8 cellular contexts compared by ENCODE assay signal in the genomic region with DNA sequence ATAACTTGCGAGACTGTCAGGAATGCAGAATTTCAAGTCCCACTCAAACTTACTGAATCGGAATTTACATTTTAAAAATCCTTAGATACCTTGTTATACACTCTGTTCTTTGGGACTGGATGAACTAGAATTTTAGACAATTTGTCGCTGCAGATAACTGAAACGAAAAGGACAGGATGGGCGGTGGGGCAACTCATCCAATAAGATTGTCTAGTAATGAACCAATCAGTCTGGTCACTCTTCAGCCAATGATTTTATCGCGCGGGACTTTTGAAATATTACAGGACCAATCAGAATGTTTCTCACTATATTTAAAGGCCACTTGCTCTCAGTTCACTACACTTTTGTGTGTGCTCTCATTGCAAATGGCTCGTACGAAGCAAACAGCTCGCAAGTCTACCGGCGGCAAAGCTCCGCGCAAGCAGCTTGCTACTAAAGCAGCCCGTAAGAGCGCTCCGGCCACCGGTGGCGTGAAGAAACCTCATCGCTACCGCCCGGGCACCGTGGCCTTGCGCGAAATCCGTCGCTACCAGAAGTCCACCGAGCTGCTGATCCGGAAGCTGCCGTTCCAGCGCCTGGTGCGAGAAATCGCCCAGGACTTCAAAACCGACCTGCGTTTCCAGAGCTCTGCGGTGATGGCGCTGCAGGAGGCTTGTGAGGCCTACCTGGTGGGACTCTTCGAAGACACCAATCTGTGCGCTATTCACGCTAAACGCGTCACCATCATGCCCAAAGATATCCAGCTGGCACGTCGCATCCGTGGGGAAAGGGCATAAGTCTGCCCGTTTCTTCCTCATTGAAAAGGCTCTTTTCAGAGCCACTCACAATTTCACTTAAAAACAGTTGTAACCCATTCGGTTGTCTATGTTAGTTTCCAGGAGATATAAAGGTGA. TPM values are rescaled to one million over a fixed set of nuclear protein-coding genes. Genes with fewer than 3 reads are reported as not detected.
DNase-seq lines count a peak whose midpoint lies in the region; ATAC-seq and TF ChIP-seq lines count a peak whose summit lies in the region.

No MANE protein-coding gene starts in this region.

- no peaks in the 10 kb centered on the region for H4K20me1 ChIP-seq in Karpas-422 (ENCODE audit: insufficient read depth, low read depth, low read length)

- peak overlapping the region; percentile 41 for H3K4me2 ChIP-seq in Karpas-422 (ENCODE audit: low read depth, low read length, poor library complexity, severe bottlenecking)

- DNase-seq in EH (ENCODE audit: low read depth) (peak; percentile 96), Karpas-422 (peak; percentile 60), T1000 (lab: John Stamatoyannopoulos, UW) (peak; percentile 86), body of pancreas (peak; percentile 74 to 94 (median 82)), immature natural killer cell (peak; percentile 90 to 91 (median 90)), spleen (peak; percentile 90), endodermal cell (no peak)

- H3K9me3 Mint-ChIP-seq in immature natural killer cell = no peaks in the 10 kb centered on the region
- peaks cover 17% of the 10 kb centered on the region for H3K9me3 Mint-ChIP-seq in endodermal cell

- H3K4me3 ChIP-seq in Karpas-422 (ENCODE audit: low read length) (peak overlapping the region; percentile 24; the same call in 1 of the 2 replicates), body of pancreas (peak overlapping the region in 1 of 2 donors; percentile 8), spleen (peak overlapping the region; percentile 35 to 69 (median 46)), endodermal cell (ENCODE audit: low read length) (no peak overlapping the region)

- TF ChIP-seq CTCF in body of pancreas (IDR thresholded peaks at IDR 0.05) = peak in 1 of 7 experiments; percentile 3
- TF ChIP-seq CTCF in spleen (IDR thresholded peaks at IDR 0.05 in 8 of 11, conservative IDR thresholded peaks at IDR 0.05 in 3 of 11) = no peak
- TF ChIP-seq CTCF in endodermal cell (conservative IDR thresholded peaks at IDR 0.05) = no peak

- H3K9me2 ChIP-seq in Karpas-422 (replicated peaks; ENCODE audit: insufficient read depth, low read length) = no peaks in the 10 kb centered on the region

- ATAC-seq in GM21717 (IDR thresholded peaks at IDR 0.05; ENCODE audit: unreplicated experiment) = peak; percentile 47
- peak; percentile 72 for ATAC-seq in body of pancreas

- no peaks in the 10 kb centered on the region for H3K79me2 ChIP-seq in Karpas-422 (ENCODE audit: low read length)

- 2 to 5% methylated on average over 14 to 48 of the region's 48 CpGs for WGBS in body of pancreas, 2 donors
- 1 to 2% (median 2%) methylated on average over 45 to 48 of the region's 48 CpGs for WGBS in spleen, 5 donors
- WGBS in endodermal cell (ENCODE audit: insufficient coverage in 1 of 2, insufficient read length in 1 of 2), 2 experiments = 95 to 97% methylated on average over 48 of the region's 48 CpGs

- peaks cover 35 to 38% of the 10 kb centered on the region in 2 donors for H3K4me1 Mint-ChIP-seq in immature natural killer cell
- H3K4me1 Mint-ChIP-seq in endodermal cell = peaks cover 11% of the 10 kb centered on the region

- H3K4me1 ChIP-seq in Karpas-422 (ENCODE audit: low read length) (no peaks in the 10 kb centered on the region), body of pancreas (peaks cover 21% of the 10 kb centered on the region), spleen (peaks cover 6 to 22% (median 17%) of the 10 kb centered on the region in 6 donors), endodermal cell (ENCODE audit: control insufficient read depth, insufficient read depth, low read length) (peaks cover 4% of the 10 kb centered on the region)

- H3K4me3 Mint-ChIP-seq in immature natural killer cell (peak overlapping the region; percentile 87 to 100 (median 93)), endodermal cell (no peak overlapping the region)

- H3K27ac ChIP-seq in Karpas-422 (ENCODE audit: low read length) (no peak overlapping the region), body of pancreas (peak overlapping the region; percentile 91 to 97 (median 94)), spleen (peak overlapping the region; percentile 93 to 98 (median 96)), endodermal cell (ENCODE audit: low read depth, low read length) (no peak overlapping the region)

- H3K27ac Mint-ChIP-seq in immature natural killer cell = peak overlapping the region; percentile 97 to 100 (median 98)
- H3K27ac Mint-ChIP-seq in endodermal cell = no peak overlapping the region

- H3K27me3 Mint-ChIP-seq in immature natural killer cell (ENCODE audit: low read depth in 3 of 3) (peaks cover 17 to 19% (median 18%) of the 10 kb centered on the region in 3 donors), endodermal cell (ENCODE audit: insufficient read depth) (no peaks in the 10 kb centered on the region)

- H3K9me3 ChIP-seq in Karpas-422 (ENCODE audit: low read length) (peaks cover 8% of the 10 kb centered on the region; the same call in 1 of the 2 replicates), body of pancreas (no peaks in the 10 kb centered on the region), spleen (no peaks in the 10 kb centered on the region), endodermal cell (ENCODE audit: control insufficient read depth, low read length) (peaks cover 7% of the 10 kb centered on the region)

- H3K27me3 ChIP-seq in Karpas-422 (ENCODE audit: low read length) = peaks cover 7% of the 10 kb centered on the region; the same call in 1 of the 2 replicates
- no peaks in the 10 kb centered on the region for H3K27me3 ChIP-seq in body of pancreas
- no peaks in the 10 kb centered on the region for H3K27me3 ChIP-seq in spleen (replicated peaks in 1 of 7)
- no peaks in the 10 kb centered on the region for H3K27me3 ChIP-seq in endodermal cell (ENCODE audit: control insufficient read depth, insufficient read depth, low read length, poor library complexity, severe bottlenecking)

- TF ChIP-seq POLR2A in body of pancreas (IDR thresholded peaks at IDR 0.05) = peak; percentile 11 to 90 (median 79)
- peak; percentile 43 to 83 (median 80) for TF ChIP-seq POLR2A in spleen (IDR thresholded peaks at IDR 0.05)

- H2AFZ ChIP-seq in Karpas-422 (ENCODE audit: low read length) = peak overlapping the region; percentile 62; the same call in 1 of the 2 replicates

- H3K36me3 ChIP-seq in Karpas-422 (ENCODE audit: insufficient read depth, low read length) = no peaks in the 10 kb centered on the region
- no peaks in the 10 kb centered on the region for H3K36me3 ChIP-seq in body of pancreas (replicated peaks in 1 of 2; ENCODE audit: insufficient read depth in 1 of 2, low read depth in 2 of 2)
- H3K36me3 ChIP-seq in spleen = no peaks in the 10 kb centered on the region
- H3K36me3 ChIP-seq in endodermal cell (ENCODE audit: control insufficient read depth, insufficient read depth, low read length) = no peaks in the 10 kb centered on the region

- intact Hi-C loops in body of pancreas (cut with DNase I) = no loop called here
- intact Hi-C loops in spleen (cut with DNase I; ENCODE audit: low total_unique reads) = no loop called here

- H3K9ac ChIP-seq in Karpas-422 (ENCODE audit: low read length) (no peak overlapping the region), endodermal cell (ENCODE audit: extremely low read depth, low read length, poor library complexity, severe bottlenecking) (no peak overlapping the region)

- H3K36me3 Mint-ChIP-seq in immature natural killer cell (no peaks in the 10 kb centered on the region), endodermal cell (ENCODE audit: low read depth) (no peaks in the 10 kb centered on the region)

RNA-seq across cellular contexts. Expression of a gene that starts 41.9 kb away (rescaled TPM):
- 0.04 and 0.19 TPM in 2 replicates for total RNA-seq in Karpas-422 (2014; rRNA removed; shearing (Covaris generic); ENCODE audit: low replicate concordance)
- total RNA-seq in body of pancreas (1 to 10 TPM; 2.0 to 5.4 TPM), spleen (10 to 100 TPM; 12.4 to 30.3 (median 19.0) TPM), endodermal cell (1 to 10 TPM; 1.8 to 2.1 TPM)
- polyA plus RNA-seq in immature natural killer cell (1 to 10 TPM in 2 of 3 donors, under 1 TPM in 1; 0.90 to 5.1 (median 1.8) TPM), spleen (1 to 10 TPM; 2.4 to 3.5 (median 2.8) TPM)
- polyA plus RNA-seq in endodermal cell (2013, experiment 1 of 2) = 2.7 TPM
- polyA plus RNA-seq in endodermal cell (2013, experiment 2 of 2) = 1.7 TPM

Comparison
In these comparisons a context has a peak if more than half of its experiments do, and no peak if none do; other contexts are left out.
1. H3K27ac ChIP-seq: peak in body of pancreas (4 of 4) and spleen (8 of 8); none in Karpas-422 (single experiment) and endodermal cell (single experiment).